ENCODE assay signal across 1 cellular context in genomic region chr7:139835848-139836247, GRCh38.
TF ChIP-seq lines count a peak whose summit lies in the region.

No MANE protein-coding gene starts in this region.

TF ChIP-seq in HEK293, 187 proteins besides CTCF, POLR2A, EP300 and RAD21 (continued from another document):
- TF ChIP-seq, protein P1, sequence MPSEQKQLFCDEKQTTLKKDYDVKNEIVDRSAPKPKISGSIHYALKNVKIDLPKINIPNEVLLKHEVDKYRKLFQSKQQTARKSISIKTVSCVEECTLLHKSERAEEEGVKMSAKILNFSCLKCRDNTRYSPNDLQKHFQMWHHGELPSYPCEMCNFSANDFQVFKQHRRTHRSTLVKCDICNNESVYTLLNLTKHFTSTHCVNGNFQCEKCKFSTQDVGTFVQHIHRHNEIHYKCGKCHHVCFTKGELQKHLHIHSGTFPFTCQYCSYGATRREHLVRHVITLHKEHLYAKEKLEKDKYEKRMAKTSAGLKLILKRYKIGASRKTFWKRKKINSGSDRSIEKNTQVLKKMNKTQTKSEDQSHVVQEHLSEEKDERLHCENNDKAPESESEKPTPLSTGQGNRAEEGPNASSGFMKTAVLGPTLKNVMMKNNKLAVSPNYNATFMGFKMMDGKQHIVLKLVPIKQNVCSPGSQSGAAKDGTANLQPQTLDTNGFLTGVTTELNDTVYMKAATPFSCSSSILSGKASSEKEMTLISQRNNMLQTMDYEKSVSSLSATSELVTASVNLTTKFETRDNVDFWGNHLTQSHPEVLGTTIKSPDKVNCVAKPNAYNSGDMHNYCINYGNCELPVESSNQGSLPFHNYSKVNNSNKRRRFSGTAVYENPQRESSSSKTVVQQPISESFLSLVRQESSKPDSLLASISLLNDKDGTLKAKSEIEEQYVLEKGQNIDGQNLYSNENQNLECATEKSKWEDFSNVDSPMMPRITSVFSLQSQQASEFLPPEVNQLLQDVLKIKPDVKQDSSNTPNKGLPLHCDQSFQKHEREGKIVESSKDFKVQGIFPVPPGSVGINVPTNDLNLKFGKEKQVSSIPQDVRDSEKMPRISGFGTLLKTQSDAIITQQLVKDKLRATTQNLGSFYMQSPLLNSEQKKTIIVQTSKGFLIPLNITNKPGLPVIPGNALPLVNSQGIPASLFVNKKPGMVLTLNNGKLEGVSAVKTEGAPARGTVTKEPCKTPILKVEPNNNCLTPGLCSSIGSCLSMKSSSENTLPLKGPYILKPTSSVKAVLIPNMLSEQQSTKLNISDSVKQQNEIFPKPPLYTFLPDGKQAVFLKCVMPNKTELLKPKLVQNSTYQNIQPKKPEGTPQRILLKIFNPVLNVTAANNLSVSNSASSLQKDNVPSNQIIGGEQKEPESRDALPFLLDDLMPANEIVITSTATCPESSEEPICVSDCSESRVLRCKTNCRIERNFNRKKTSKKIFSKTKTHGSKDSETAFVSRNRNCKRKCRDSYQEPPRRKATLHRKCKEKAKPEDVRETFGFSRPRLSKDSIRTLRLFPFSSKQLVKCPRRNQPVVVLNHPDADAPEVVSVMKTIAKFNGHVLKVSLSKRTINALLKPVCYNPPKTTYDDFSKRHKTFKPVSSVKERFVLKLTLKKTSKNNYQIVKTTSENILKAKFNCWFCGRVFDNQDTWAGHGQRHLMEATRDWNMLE (tag by site-specific recombination; conservative IDR thresholded peaks at IDR 0.05; ENCODE audit: low read depth) = peak; percentile 93
- TF ChIP-seq ZNF292 (tag by site-specific recombination; IDR thresholded peaks at IDR 0.05; ENCODE audit: borderline replicate concordance, low read depth) = peak; percentile 83; the same call in 1 of the 2 replicates
- peak; percentile 64; the same call in 1 of the 2 replicates for TF ChIP-seq ZFP37 (tag by site-specific recombination; IDR thresholded peaks at IDR 0.05)
- 0 out of 2 replicates have a peak, but pooled peaks have one; percentile 68 for TF ChIP-seq ZNF501 (tag by site-specific recombination; IDR thresholded peaks at IDR 0.05)
- TF ChIP-seq, protein P2, sequence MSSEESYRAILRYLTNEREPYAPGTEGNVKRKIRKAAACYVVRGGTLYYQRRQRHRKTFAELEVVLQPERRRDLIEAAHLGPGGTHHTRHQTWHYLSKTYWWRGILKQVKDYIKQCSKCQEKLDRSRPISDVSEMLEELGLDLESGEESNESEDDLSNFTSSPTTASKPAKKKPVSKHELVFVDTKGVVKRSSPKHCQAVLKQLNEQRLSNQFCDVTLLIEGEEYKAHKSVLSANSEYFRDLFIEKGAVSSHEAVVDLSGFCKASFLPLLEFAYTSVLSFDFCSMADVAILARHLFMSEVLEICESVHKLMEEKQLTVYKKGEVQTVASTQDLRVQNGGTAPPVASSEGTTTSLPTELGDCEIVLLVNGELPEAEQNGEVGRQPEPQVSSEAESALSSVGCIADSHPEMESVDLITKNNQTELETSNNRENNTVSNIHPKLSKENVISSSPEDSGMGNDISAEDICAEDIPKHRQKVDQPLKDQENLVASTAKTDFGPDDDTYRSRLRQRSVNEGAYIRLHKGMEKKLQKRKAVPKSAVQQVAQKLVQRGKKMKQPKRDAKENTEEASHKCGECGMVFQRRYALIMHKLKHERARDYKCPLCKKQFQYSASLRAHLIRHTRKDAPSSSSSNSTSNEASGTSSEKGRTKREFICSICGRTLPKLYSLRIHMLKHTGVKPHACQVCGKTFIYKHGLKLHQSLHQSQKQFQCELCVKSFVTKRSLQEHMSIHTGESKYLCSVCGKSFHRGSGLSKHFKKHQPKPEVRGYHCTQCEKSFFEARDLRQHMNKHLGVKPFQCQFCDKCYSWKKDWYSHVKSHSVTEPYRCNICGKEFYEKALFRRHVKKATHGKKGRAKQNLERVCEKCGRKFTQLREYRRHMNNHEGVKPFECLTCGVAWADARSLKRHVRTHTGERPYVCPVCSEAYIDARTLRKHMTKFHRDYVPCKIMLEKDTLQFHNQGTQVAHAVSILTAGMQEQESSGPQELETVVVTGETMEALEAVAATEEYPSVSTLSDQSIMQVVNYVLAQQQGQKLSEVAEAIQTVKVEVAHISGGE (tag by site-specific recombination; conservative IDR thresholded peaks at IDR 0.05; ENCODE audit: low read depth) = peak; percentile 86
- TF ChIP-seq ZNF404 (tag by site-specific recombination; IDR thresholded peaks at IDR 0.05) = 0 out of 2 replicates have a peak, but pooled peaks have one; percentile 36
- TF ChIP-seq ZNF791 (tag by site-specific recombination; IDR thresholded peaks at IDR 0.05) = 0 out of 2 replicates have a peak, but pooled peaks have one; percentile 42
- 0 out of 2 replicates have a peak, but pooled peaks have one; percentile 25 for TF ChIP-seq ZNF138 (tag by site-specific recombination; IDR thresholded peaks at IDR 0.05; ENCODE audit: borderline replicate concordance)
- TF ChIP-seq MZF1 (tag by site-specific recombination; IDR thresholded peaks at IDR 0.05; ENCODE audit: borderline replicate concordance) = peak; percentile 39; the same call in 1 of the 2 replicates
- 0 out of 2 replicates have a peak, but pooled peaks have one; percentile 60 for TF ChIP-seq ZNF530 (tag by site-specific recombination; IDR thresholded peaks at IDR 0.05; ENCODE audit: low read depth)
- TF ChIP-seq ZXDB (tag by site-specific recombination; IDR thresholded peaks at IDR 0.05) = peak; percentile 71; the same call in 1 of the 2 replicates
- peak; percentile 29; the same call in 1 of the 2 replicates for TF ChIP-seq ZNF341 (tag by site-specific recombination; IDR thresholded peaks at IDR 0.05; ENCODE audit: low read depth)
- peak; percentile 96; the same call in 1 of the 2 replicates for TF ChIP-seq AEBP2 (tag by site-specific recombination; IDR thresholded peaks at IDR 0.05; ENCODE audit: borderline replicate concordance)
- TF ChIP-seq ZNF555 (tag by site-specific recombination; conservative IDR thresholded peaks at IDR 0.05) = peak; percentile 99
- TF ChIP-seq GFI1B (tag by site-specific recombination; IDR thresholded peaks at IDR 0.05) = peak; percentile 51; the same call in 1 of the 2 replicates
- TF ChIP-seq ZNF202 (tag by site-specific recombination; IDR thresholded peaks at IDR 0.05; ENCODE audit: borderline replicate concordance) = peak; percentile 89; the same call in 1 of the 2 replicates
- peak; percentile 74 for TF ChIP-seq ZNF510 (tag by site-specific recombination; IDR thresholded peaks at IDR 0.05; ENCODE audit: insufficient replicate concordance)
- peak; percentile 83; the same call in 1 of the 2 replicates for TF ChIP-seq ZNF560 (tag by site-specific recombination; IDR thresholded peaks at IDR 0.05; ENCODE audit: borderline replicate concordance)
- peak; percentile 65; the same call in 1 of the 2 replicates for TF ChIP-seq ZNF639 (tag by site-specific recombination; IDR thresholded peaks at IDR 0.05)
- peak; percentile 83 for TF ChIP-seq ZBTB8A (tag by site-specific recombination; IDR thresholded peaks at IDR 0.05)
- TF ChIP-seq ZNF140 (tag by site-specific recombination; IDR thresholded peaks at IDR 0.05) = peak; percentile 78; the same call in 1 of the 2 replicates
- TF ChIP-seq, protein P3, sequence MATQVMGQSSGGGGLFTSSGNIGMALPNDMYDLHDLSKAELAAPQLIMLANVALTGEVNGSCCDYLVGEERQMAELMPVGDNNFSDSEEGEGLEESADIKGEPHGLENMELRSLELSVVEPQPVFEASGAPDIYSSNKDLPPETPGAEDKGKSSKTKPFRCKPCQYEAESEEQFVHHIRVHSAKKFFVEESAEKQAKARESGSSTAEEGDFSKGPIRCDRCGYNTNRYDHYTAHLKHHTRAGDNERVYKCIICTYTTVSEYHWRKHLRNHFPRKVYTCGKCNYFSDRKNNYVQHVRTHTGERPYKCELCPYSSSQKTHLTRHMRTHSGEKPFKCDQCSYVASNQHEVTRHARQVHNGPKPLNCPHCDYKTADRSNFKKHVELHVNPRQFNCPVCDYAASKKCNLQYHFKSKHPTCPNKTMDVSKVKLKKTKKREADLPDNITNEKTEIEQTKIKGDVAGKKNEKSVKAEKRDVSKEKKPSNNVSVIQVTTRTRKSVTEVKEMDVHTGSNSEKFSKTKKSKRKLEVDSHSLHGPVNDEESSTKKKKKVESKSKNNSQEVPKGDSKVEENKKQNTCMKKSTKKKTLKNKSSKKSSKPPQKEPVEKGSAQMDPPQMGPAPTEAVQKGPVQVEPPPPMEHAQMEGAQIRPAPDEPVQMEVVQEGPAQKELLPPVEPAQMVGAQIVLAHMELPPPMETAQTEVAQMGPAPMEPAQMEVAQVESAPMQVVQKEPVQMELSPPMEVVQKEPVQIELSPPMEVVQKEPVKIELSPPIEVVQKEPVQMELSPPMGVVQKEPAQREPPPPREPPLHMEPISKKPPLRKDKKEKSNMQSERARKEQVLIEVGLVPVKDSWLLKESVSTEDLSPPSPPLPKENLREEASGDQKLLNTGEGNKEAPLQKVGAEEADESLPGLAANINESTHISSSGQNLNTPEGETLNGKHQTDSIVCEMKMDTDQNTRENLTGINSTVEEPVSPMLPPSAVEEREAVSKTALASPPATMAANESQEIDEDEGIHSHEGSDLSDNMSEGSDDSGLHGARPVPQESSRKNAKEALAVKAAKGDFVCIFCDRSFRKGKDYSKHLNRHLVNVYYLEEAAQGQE (tag by site-specific recombination; IDR thresholded peaks at IDR 0.05) = peak; percentile 75
- 0 out of 2 replicates have a peak, but pooled peaks have one; percentile 34 for TF ChIP-seq ZNF433 (tag by site-specific recombination; IDR thresholded peaks at IDR 0.05; ENCODE audit: low read depth)
- TF ChIP-seq ZNF394 (tag by site-specific recombination; IDR thresholded peaks at IDR 0.05; ENCODE audit: borderline replicate concordance) = peak; percentile 97
- peak; percentile 45 for TF ChIP-seq ZNF529 (tag by site-specific recombination; IDR thresholded peaks at IDR 0.05; ENCODE audit: insufficient replicate concordance)
- TF ChIP-seq ZNF558 (tag by site-specific recombination; IDR thresholded peaks at IDR 0.05) = peak; percentile 82
- TF ChIP-seq SP3 (tag by site-specific recombination; IDR thresholded peaks at IDR 0.05) = peak; percentile 32; the same call in 1 of the 2 replicates
- TF ChIP-seq ZBTB21 (tag by site-specific recombination; IDR thresholded peaks at IDR 0.05) = peak; percentile 54
- peak; percentile 97 for TF ChIP-seq ZNF426 (tag by site-specific recombination; IDR thresholded peaks at IDR 0.05)
- 0 out of 2 replicates have a peak, but pooled peaks have one; percentile 47 for TF ChIP-seq RBAK (tag by site-specific recombination; IDR thresholded peaks at IDR 0.05)
